ENCODE assay signal across 8 cellular contexts in the genomic region with DNA sequence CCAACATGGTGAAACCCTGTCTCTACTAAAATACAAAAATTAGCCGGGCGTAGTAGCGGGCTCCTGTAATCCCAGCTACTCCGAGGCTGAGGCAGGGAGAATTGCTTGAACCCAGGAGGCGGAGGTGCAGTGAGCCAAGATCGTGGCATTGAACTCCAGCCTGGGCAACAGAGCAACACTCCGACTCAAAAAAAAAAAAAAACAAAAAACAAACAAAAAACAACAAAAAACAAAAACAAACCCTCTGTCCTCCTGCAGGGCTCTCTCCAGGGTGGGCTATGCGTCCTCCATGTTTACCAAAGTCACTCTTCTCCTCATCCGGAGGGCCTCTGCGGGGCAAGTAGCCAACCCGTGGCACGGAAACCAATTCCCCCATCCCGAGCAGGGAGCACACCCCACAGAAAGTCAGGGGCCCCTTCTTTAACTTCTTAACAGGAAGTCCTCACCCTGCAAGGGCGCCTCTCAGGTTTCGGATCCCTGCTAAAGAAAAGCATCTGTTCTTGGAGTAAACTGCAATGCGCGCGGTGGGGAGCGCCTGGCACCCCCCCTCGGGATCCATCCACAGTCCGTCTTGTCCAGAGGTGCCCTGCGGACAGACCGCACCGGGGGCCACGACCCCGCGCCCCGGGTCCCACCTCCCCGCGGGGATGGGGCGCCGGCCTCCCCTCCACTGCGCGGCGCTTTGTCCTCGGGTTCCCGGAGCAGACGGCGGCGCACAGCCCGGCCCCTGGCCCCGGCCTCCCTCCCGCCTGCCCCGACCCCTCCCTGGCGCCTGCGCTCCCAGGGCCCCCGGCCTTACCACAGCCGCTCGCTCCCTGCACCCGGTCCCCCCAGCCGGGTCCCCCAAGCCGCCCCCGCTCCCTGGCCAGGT. TPM values are rescaled to one million over a fixed set of nuclear protein-coding genes. Genes with fewer than 3 reads are reported as not detected.
DNase-seq lines count a peak whose midpoint lies in the region; ATAC-seq and TF ChIP-seq lines count a peak whose summit lies in the region.

No MANE protein-coding gene starts in this region.

- no peaks in the 10 kb centered on the region for H3K9me3 ChIP-seq in T-helper 17 cell (ENCODE audit: control insufficient read depth, low read length, poor library complexity, severe bottlenecking)

- TF ChIP-seq CTCF in cardiac fibroblast (IDR thresholded peaks at IDR 0.05; ENCODE audit: low read depth, low read length), result no peak

- DNase-seq in T-helper 17 cell, result peak in 1 of 3 donors; percentile 29
- DNase-seq in cardiac fibroblast (ENCODE audit: low read depth in 2 of 2), result peak; percentile 33 to 48
- peak; percentile 54 for DNase-seq in iris pigment epithelial cell (ENCODE audit: low read depth)
- DNase-seq in stimulated activated CD4-positive, alpha-beta T cell treated with anti-CD3 and anti-CD28 coated beads, Interleukin-4, amount 100 ng/mL, for 1 hour, result peak; percentile 49

- peaks cover 2% of the 10 kb centered on the region for H3K36me3 Mint-ChIP-seq in T-helper 17 cell (ENCODE audit: low read depth)

- H3K27ac Mint-ChIP-seq in T-helper 17 cell, result peak overlapping the region; percentile 99

- H3K4me3 ChIP-seq in cardiac fibroblast (replicated peaks in 1 of 2; ENCODE audit: low read depth in 2 of 2, low read length in 2 of 2), result peak overlapping the region; percentile 69 to 72

- ATAC-seq in GM18498 (IDR thresholded peaks at IDR 0.05; ENCODE audit: unreplicated experiment) (peak; percentile 34), HG03342 (IDR thresholded peaks at IDR 0.05; ENCODE audit: unreplicated experiment) (peak; percentile 35), T-helper 17 cell (peak; percentile 2), GM18870 (IDR thresholded peaks at IDR 0.05; ENCODE audit: unreplicated experiment) (no peak), GM21526 (IDR thresholded peaks at IDR 0.05; ENCODE audit: low FRiP score, unreplicated experiment) (no peak)

- H3K4me1 Mint-ChIP-seq in T-helper 17 cell, result peaks cover 35% of the 10 kb centered on the region

- no peaks in the 10 kb centered on the region for H3K27me3 Mint-ChIP-seq in T-helper 17 cell

- peak overlapping the region; percentile 100 for H3K4me3 Mint-ChIP-seq in T-helper 17 cell

RNA-seq across cellular contexts. Expression of gene CERK, which starts 0.7 kb away (rescaled TPM):
- total RNA-seq in T-helper 17 cell, result 100 to 1,000 TPM; 164 to 174 TPM

RNA-seq across cellular contexts. Expression of gene TBC1D22A, which starts 25.1 kb away (rescaled TPM):
- total RNA-seq in T-helper 17 cell, result 10 to 100 TPM; 42.1 to 43.8 TPM

Comparison
In these comparisons a context has a peak if more than half of its experiments do, and no peak if none do; other contexts are left out.
1. ATAC-seq: peak in GM18498 (single experiment), HG03342 (single experiment) and T-helper 17 cell (single experiment); none in GM18870 (single experiment) and GM21526 (single experiment).